Comparison of ENCODE assay signal across 8 cellular contexts in the genomic region with DNA sequence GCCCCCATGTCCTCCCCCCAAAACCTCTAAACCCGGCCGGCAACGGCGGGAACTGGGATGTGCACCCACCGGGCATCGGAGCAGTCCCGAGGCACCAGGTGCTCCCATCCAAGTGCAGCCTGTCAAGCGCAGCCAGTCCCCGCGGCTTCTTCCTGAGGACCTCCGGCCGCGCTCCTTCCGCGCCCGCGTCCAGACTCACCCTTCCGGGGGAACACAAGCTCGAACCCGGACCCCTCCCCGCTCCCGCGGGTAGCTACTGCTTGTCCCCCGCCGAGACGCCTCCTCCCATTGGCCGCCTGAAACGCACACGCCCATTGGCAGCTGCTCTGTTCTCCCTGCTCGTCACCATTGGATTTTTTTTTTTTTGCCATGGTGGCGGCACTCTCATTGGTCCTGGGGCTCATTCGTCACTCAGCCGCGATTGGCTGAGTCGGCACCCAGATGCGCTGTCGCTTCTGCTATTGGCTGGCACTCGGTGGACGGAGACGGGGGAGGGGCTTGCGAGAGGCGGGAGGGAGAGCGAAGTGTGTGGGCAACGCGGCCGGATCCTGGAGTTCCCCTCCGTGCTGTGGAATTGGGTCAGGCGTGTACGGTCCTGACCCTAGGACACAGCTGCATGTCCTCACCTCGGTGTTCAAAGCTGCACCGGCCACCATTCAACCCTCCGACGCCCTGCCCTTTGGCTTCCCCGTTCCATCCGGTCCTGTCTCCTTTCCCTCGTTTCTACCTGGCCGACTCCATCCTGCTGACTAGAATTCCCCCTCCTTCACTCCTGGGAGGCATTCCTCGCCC. TPM values are rescaled to one million over a fixed set of nuclear protein-coding genes. Genes with fewer than 3 reads are reported as not detected.
DNase-seq lines count a peak whose midpoint lies in the region; TF ChIP-seq lines count a peak whose summit lies in the region.

TSS of gene TYK2 (minus strand) at position 262 of the 792 bp plus-strand sequence. CDS start 2,166 bp downstream, outside the sequence.

- CTCF ChIA-PET in activated CD8-positive, alpha-beta memory T cell treated with anti-CD3 and anti-CD28 coated beads for 36 hours (lab: Charles Lee), result interaction anchor here (0.6 to 10.6 kb wide), 8 partner anchors 8 to 485 kb away, joined by 3 to 145 read pairs (median 4); partner anchors contain the start of gene ICAM1

- POLR2A ChIA-PET in activated CD8-positive, alpha-beta memory T cell treated with anti-CD3 and anti-CD28 coated beads for 36 hours (lab: Charles Lee), result interaction anchor here (0.5 to 1.9 kb wide), 11 partner anchors 11 to 434 kb away, joined by 3 to 14 read pairs (median 4); partner anchors contain the start of genes ICAM1, ICAM4 and RAVER1

- DNase-seq in CMK (ENCODE audit: low read depth) (peak; percentile 99), GM20000 (ENCODE audit: low spot score) (peak; percentile 99), HT-29 (ENCODE audit: low spot score) (peak; percentile 96), NOMO-1 (lab: John Stamatoyannopoulos, UW; ENCODE audit: unreplicated experiment in 2 of 2) (peak; percentile 95 to 97), lung microvascular endothelial cell (ENCODE audit: low read depth in 2 of 2) (peak; percentile 99)
- peak; percentile 94 for DNase-seq in effector CD8-positive, alpha-beta T cell (lab: John Stamatoyannopoulos, UW)
- peak; percentile 90 to 96 (median 93) for DNase-seq in stimulated activated CD4-positive, alpha-beta T cell treated with anti-CD3 and anti-CD28 coated beads, TNF-alpha, amount 100 ng/mL, for 48 hours (ENCODE audit: low read depth in 3 of 3)

- no peak for TF ChIP-seq CTCF in GM20000 (IDR thresholded peaks at IDR 0.05; ENCODE audit: extremely low read depth, missing control alignments)

RNA-seq across cellular contexts. Expression of gene TYK2, which starts in this region (rescaled TPM):
- total RNA-seq in HT-29 (2014; rRNA removed; shearing (Covaris generic)), result 81.1 and 107 TPM in 2 replicates
- total RNA-seq in activated CD8-positive, alpha-beta memory T cell treated with anti-CD3 and anti-CD28 coated beads for 36 hours, result 100 to 1,000 TPM; 191 to 199 TPM
- total RNA-seq in lung microvascular endothelial cell, result 41.2 and 74.0 TPM in 2 replicates

Comparison
In these comparisons a context has a peak if more than half of its experiments do, and no peak if none do; other contexts are left out.
1. Peak in every context shown above with its lines: DNase-seq.